ENCODE assay signal across 7 cellular contexts in the genomic region with DNA sequence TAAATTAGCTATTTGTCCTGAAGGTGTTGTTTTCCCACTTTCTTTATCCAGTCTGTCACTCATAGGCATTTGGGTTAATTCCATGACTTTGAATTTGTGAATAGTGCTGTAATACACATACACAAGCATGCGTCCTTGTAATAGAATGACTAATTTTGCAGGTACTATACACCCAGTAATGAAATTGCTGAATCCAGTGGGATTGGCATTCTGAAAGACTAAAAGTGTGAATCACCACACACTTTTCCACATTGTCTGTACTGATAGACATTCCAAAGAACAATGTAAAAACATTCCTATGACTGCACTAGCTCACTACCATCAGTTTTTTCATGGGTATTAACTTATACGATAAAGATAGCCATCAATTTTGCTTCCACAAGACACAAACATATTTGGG. TPM values are rescaled to one million over a fixed set of nuclear protein-coding genes. Genes with fewer than 3 reads are reported as not detected.
"Had no signal": no experiment of that assay in that cellular context is flagged by ENCODE, and none has a peak within 500 bp of the region (broad histone marks: within the 10 kb centered on the region; RNA-seq: fewer than 3 reads in every experiment).

No MANE protein-coding gene starts in this region.

RNA-seq across cellular contexts. Expression of gene CDY2A, which starts 27.3 kb away (rescaled TPM):
- total RNA-seq: GM23248, GM23338, H1, H4, H7, H9, HFFc6 had no signal
- polyA plus RNA-seq: GM23248, GM23338, H1 had no signal
